Comparison of ENCODE assay signal across 16 cellular contexts in genomic region chrX:45006002-45006800, GRCh38.
A peak's percentile ranks its signal among the peaks of the same experiment; 100 is the strongest.
DNase-seq lines count a peak whose midpoint lies in the region; TF ChIP-seq lines count a peak whose summit lies in the region.
"Had no signal": no experiment of that assay in that cellular context is flagged by ENCODE, and none has a peak within 500 bp of the region (broad histone marks: within the 10 kb centered on the region; RNA-seq: fewer than 3 reads in every experiment).

No MANE protein-coding gene starts in this region.

- H2BK15ac ChIP-seq in mesendoderm (replicated peaks; ENCODE audit: low read depth): no peak overlapping the region

- no peaks in the 10 kb centered on the region for H3K79me1 ChIP-seq in mesendoderm (ENCODE audit: low read length)

- H4K5ac ChIP-seq in mesendoderm (ENCODE audit: low read length): no peak overlapping the region

- no peak overlapping the region for H3K4me2 ChIP-seq in mesendoderm (ENCODE audit: low read length)

- no peak overlapping the region for H3K56ac ChIP-seq in mesendoderm (ENCODE audit: low read length)

- peaks cover 15% of the 10 kb centered on the region for H3K36me3 Mint-ChIP-seq in HFFc6 (ENCODE audit: low read depth)

- no peak overlapping the region for H3K4me3 ChIP-seq in mesendoderm (ENCODE audit: low read length)
- H3K4me3 ChIP-seq: GM12878, upper lobe of left lung had no signal

- H3K18ac ChIP-seq in mesendoderm (ENCODE audit: low read length): no peak overlapping the region

- no peak overlapping the region for H3K4ac ChIP-seq in mesendoderm (ENCODE audit: low read depth, low read length)

- no peaks in the 10 kb centered on the region for H3K36me3 ChIP-seq in mesendoderm (ENCODE audit: control insufficient read depth, insufficient read depth, low read length)
- H3K36me3 ChIP-seq: upper lobe of left lung had no signal

- no peak overlapping the region for H2BK120ac ChIP-seq in mesendoderm (ENCODE audit: low read depth, low read length)

- H3K23ac ChIP-seq in mesendoderm (ENCODE audit: low read length): no peak overlapping the region

- peaks cover 26% of the 10 kb centered on the region for H3K79me2 ChIP-seq in mesendoderm (ENCODE audit: control insufficient read depth, insufficient read depth, low read length)

- H4K8ac ChIP-seq in mesendoderm (ENCODE audit: low read depth, low read length): no peak overlapping the region

- H3K9me3 Mint-ChIP-seq in HFFc6: no peaks in the 10 kb centered on the region; the same call in 1 of the 2 replicates
- H3K9me3 Mint-ChIP-seq: T-helper 1 cell treated with Interleukin-12 subunit alpha and Interleukin-12 subunit beta and Interleukin-4 antibody, amounts not matched to agents 30 μg/mL and 1 μg/mL, for 36 hours had no signal

- TF ChIP-seq CTCF in HFFc6 (IDR thresholded peaks at IDR 0.05): no peak

- no CpG with 5 or more reads among the region's 13 CpGs for WGBS in mesendoderm (ENCODE audit: extremely low coverage, insufficient coverage, low lambda C conversion rate)

- no peak overlapping the region for H3K9ac ChIP-seq in mesendoderm (ENCODE audit: low read length)

- H3K4me1 Mint-ChIP-seq in HFFc6 (ENCODE audit: low read depth): peaks cover 60% of the 10 kb centered on the region
- H3K4me1 Mint-ChIP-seq: nephron had no signal

- no peaks in the 10 kb centered on the region for H3K27me3 Mint-ChIP-seq in HFFc6 (ENCODE audit: insufficient read depth)

- no peaks in the 10 kb centered on the region for H3K4me1 ChIP-seq in mesendoderm (ENCODE audit: control insufficient read depth, low read depth, low read length)

- H3K4me3 Mint-ChIP-seq in HFFc6: no peak overlapping the region; the same call in 1 of the 2 replicates
- H3K4me3 Mint-ChIP-seq: nephron; T-helper 1 cell treated with Interleukin-12 subunit alpha and Interleukin-12 subunit beta and Interleukin-4 antibody, amounts not matched to agents 30 μg/mL and 1 μg/mL, for 36 hours had no signal

- no peak overlapping the region for H2AK5ac ChIP-seq in mesendoderm (ENCODE audit: low read length)

- no peak overlapping the region for H3K27ac ChIP-seq in mesendoderm (ENCODE audit: low read depth, low read length)
- H3K27ac ChIP-seq: upper lobe of left lung had no signal

- H3K27ac Mint-ChIP-seq in HFFc6: no peak overlapping the region
- H3K27ac Mint-ChIP-seq: nephron; T-helper 1 cell treated with Interleukin-12 subunit alpha and Interleukin-12 subunit beta and Interleukin-4 antibody, amounts not matched to agents 30 μg/mL and 1 μg/mL, for 36 hours had no signal

- H2BK5ac ChIP-seq in mesendoderm (ENCODE audit: low read length): no peak overlapping the region

- peak; percentile 4 for DNase-seq in activated CD4-positive, alpha-beta T cell treated with anti-CD3 and anti-CD28 coated beads for 48 hours
- DNase-seq in activated CD4-positive, alpha-beta T cell treated with anti-CD3 and anti-CD28 coated beads for 4 hours: no peak
- DNase-seq in HFFc6 (peak; percentile 33), amniotic epithelial cell (ENCODE audit: low read depth) (peak; percentile 15), mesendoderm (peak; percentile 70), dedifferentiated amniotic fluid mesenchymal stem cell (ENCODE audit: extremely low spot score) (no peak), C1 segment of cervical spinal cord (lab: John Stamatoyannopoulos, UW) (no peak), DMS 273 (lab: John Stamatoyannopoulos, UW; ENCODE audit: unreplicated experiment) (no peak)
- DNase-seq: activated CD4-positive, alpha-beta T cell treated with anti-CD3 and anti-CD28 coated beads, Interleukin-2, amount 50 U/mL, for 48 hours; DMS153; left cardiac atrium; NCI-H1417; upper lobe of left lung had no signal

- H3K27me3 ChIP-seq in mesendoderm (ENCODE audit: insufficient read depth, low read length, poor library complexity): no peaks in the 10 kb centered on the region
- H3K27me3 ChIP-seq: upper lobe of left lung had no signal

Comparison
In these comparisons a context has a peak if more than half of its experiments do, and no peak if none do; other contexts are left out.
1. DNase-seq: peak in activated CD4-positive, alpha-beta T cell treated with anti-CD3 and anti-CD28 coated beads for 48 hours (single experiment), HFFc6 (single experiment), amniotic epithelial cell (single experiment) and mesendoderm (single experiment); none in activated CD4-positive, alpha-beta T cell treated with anti-CD3 and anti-CD28 coated beads for 4 hours (0 of 2), dedifferentiated amniotic fluid mesenchymal stem cell (single experiment), C1 segment of cervical spinal cord (0 of 14) and DMS 273 (single experiment).